In genomic region chr11:117170210-117170609, GRCh38 we compare ENCODE assay signal across 1 cellular context.
TF ChIP-seq lines count a peak whose summit lies in the region.

No MANE protein-coding gene starts in this region.

TF ChIP-seq in HepG2, 621 proteins besides CTCF, POLR2A, EP300 and RAD21:
- TF ChIP-seq ZNF10 (CRISPR knock-in tag; IDR thresholded peaks at IDR 0.05; ENCODE audit: borderline replicate concordance, low read depth) (no peak), ZSCAN30 (CRISPR knock-in tag; IDR thresholded peaks at IDR 0.05) (no peak), BORCS8-MEF2B (CRISPR knock-in tag; IDR thresholded peaks at IDR 0.05) (no peak), TEAD3 (CRISPR knock-in tag; optimal IDR thresholded peaks at IDR 0.05; ENCODE audit: borderline replicate concordance) (no peak), ZNF121 (CRISPR knock-in tag; IDR thresholded peaks at IDR 0.05) (no peak), TEF (CRISPR knock-in tag; IDR thresholded peaks at IDR 0.05) (no peak), NCOA2 (CRISPR knock-in tag; IDR thresholded peaks at IDR 0.05) (no peak), ZNF598 (CRISPR knock-in tag; IDR thresholded peaks at IDR 0.05; ENCODE audit: borderline replicate concordance) (no peak), NR2F1 (CRISPR knock-in tag; IDR thresholded peaks at IDR 0.05) (no peak)
- TF ChIP-seq, protein P1, sequence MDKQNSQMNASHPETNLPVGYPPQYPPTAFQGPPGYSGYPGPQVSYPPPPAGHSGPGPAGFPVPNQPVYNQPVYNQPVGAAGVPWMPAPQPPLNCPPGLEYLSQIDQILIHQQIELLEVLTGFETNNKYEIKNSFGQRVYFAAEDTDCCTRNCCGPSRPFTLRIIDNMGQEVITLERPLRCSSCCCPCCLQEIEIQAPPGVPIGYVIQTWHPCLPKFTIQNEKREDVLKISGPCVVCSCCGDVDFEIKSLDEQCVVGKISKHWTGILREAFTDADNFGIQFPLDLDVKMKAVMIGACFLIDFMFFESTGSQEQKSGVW (CRISPR knock-in tag; IDR thresholded peaks at IDR 0.05; ENCODE audit: borderline replicate concordance) = no peak
- TF ChIP-seq, protein P2, sequence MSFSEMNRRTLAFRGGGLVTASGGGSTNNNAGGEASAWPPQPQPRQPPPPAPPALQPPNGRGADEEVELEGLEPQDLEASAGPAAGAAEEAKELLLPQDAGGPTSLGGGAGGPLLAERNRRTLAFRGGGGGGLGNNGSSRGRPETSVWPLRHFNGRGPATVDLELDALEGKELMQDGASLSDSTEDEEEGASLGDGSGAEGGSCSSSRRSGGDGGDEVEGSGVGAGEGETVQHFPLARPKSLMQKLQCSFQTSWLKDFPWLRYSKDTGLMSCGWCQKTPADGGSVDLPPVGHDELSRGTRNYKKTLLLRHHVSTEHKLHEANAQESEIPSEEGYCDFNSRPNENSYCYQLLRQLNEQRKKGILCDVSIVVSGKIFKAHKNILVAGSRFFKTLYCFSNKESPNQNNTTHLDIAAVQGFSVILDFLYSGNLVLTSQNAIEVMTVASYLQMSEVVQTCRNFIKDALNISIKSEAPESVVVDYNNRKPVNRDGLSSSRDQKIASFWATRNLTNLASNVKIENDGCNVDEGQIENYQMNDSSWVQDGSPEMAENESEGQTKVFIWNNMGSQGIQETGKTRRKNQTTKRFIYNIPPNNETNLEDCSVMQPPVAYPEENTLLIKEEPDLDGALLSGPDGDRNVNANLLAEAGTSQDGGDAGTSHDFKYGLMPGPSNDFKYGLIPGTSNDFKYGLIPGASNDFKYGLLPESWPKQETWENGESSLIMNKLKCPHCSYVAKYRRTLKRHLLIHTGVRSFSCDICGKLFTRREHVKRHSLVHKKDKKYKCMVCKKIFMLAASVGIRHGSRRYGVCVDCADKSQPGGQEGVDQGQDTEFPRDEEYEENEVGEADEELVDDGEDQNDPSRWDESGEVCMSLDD (CRISPR knock-in tag; IDR thresholded peaks at IDR 0.05; ENCODE audit: borderline replicate concordance) = no peak
